ENCODE assay signal across 7 cellular contexts in the genomic region with DNA sequence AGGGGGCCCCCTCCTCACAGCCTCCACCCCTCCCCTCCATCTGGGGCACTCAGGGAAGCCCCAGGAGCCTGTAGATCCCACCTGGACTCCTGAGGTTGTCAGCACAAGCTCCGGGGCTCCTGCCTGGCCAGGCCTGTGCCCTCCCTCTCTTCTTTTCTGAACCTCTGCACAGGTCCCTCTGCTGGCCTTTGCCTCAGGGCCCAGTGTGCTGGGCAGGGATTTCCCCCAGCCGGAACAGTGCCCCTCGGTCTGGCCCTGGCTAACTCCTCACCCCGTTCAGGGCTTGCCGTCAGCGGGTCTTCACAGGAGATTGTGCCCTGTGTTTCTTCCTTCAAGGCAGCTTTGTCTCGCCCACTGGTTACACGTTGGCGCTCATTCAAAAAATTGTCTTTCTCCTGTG.
"Had no signal": no experiment of that assay in that cellular context is flagged by ENCODE, and none has a peak within 500 bp of the region (broad histone marks: within the 10 kb centered on the region; RNA-seq: fewer than 3 reads in every experiment).

No MANE protein-coding gene starts in this region.

- ATAC-seq: K562 had no signal

- H3K4me3 ChIP-seq: K562 had no signal

- DNase-seq: GOT3, H9, HCEC 1CT, IMR-90, KG1 had no signal

- H3K4me3 Mint-ChIP-seq: H9 had no signal

- H3K4me1 Mint-ChIP-seq: H9 had no signal

- H3K27ac ChIP-seq: HL-60 had no signal
